ENCODE assay signal across 16 cellular contexts in the genomic region with DNA sequence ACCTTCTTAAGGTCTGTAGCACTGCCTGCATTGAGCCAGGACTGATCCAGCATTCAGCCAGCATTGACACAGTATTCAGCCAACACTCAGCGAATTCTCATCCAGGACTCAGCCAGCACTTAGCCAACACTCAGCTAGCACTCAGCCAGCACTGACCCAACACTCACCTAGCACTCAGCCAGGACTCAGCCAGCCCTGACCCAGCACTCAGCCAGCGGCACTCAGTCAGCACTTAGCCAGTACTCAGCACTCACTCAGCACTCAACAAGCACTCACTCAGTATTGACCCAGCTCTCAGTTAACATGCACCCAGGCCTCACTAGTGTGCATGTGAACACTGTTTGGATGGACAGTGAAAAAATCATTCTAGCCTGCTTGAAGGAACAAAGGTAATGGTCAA. TPM values are rescaled to one million over a fixed set of nuclear protein-coding genes. Genes with fewer than 3 reads are reported as not detected.
DNase-seq lines count a peak whose midpoint lies in the region; ATAC-seq and TF ChIP-seq lines count a peak whose summit lies in the region.
"Had no signal": no experiment of that assay in that cellular context is flagged by ENCODE, and none has a peak within 500 bp of the region (broad histone marks: within the 10 kb centered on the region; RNA-seq: fewer than 3 reads in every experiment).

No MANE protein-coding gene starts in this region.

- H2AFZ ChIP-seq in mesenchymal stem cell (ENCODE audit: low read depth, low read length) = no peak overlapping the region

- peaks cover 29 to 38% of the 10 kb centered on the region in 2 experiments for H3K36me3 ChIP-seq in mesenchymal stem cell (ENCODE audit: control insufficient read depth in 1 of 2, insufficient read depth in 2 of 2, low read depth in 1 of 2, low read length in 2 of 2)
- no peaks in the 10 kb centered on the region for H3K36me3 ChIP-seq in sigmoid colon
- no peaks in the 10 kb centered on the region for H3K36me3 ChIP-seq in effector memory CD4-positive, alpha-beta T cell (ENCODE audit: control insufficient read depth, insufficient read depth, low read length)
- H3K36me3 ChIP-seq: BLaER1 had no signal

- H3K9me3 ChIP-seq in right cardiac atrium (ENCODE audit: control insufficient read depth, low read length) = no peaks in the 10 kb centered on the region
- no peaks in the 10 kb centered on the region for H3K9me3 ChIP-seq in mesenchymal stem cell (ENCODE audit: control insufficient read depth, low read length)
- no peaks in the 10 kb centered on the region for H3K9me3 ChIP-seq in sigmoid colon
- no peaks in the 10 kb centered on the region for H3K9me3 ChIP-seq in effector memory CD4-positive, alpha-beta T cell (ENCODE audit: control insufficient read depth, low read length)
- H3K9me3 ChIP-seq: BLaER1 had no signal

- H3K27me3 ChIP-seq in right cardiac atrium (ENCODE audit: control insufficient read depth, insufficient read depth) (no peaks in the 10 kb centered on the region), mesenchymal stem cell (ENCODE audit: control insufficient read depth in 1 of 2, insufficient read depth in 1 of 2, low read length in 2 of 2) (no peaks in the 10 kb centered on the region), sigmoid colon (no peaks in the 10 kb centered on the region)
- no peaks in the 10 kb centered on the region for H3K27me3 ChIP-seq in effector memory CD4-positive, alpha-beta T cell (replicated peaks; ENCODE audit: control insufficient read depth, insufficient read depth, low read length, poor library complexity, severe bottlenecking)
- H3K27me3 ChIP-seq: BLaER1 had no signal

- no peak for TF ChIP-seq POLR2A in sigmoid colon (IDR thresholded peaks at IDR 0.05)

- H3K4ac ChIP-seq in mesenchymal stem cell (ENCODE audit: low read depth in 1 of 2, low read length in 2 of 2) = no peak overlapping the region

- peak overlapping the region; percentile 8 for H4K8ac ChIP-seq in mesenchymal stem cell (ENCODE audit: low read length)

- peak overlapping the region in 1 of 2 experiments; percentile 19 for H3K14ac ChIP-seq in mesenchymal stem cell (ENCODE audit: low read length in 2 of 2)

- DNase-seq in Right ventricle myocardium inferior (ENCODE audit: missing footprints) (peak; percentile 20), right cardiac atrium (no peak), mesenchymal stem cell (no peak), sigmoid colon (peak; percentile 40), globus pallidus (ENCODE audit: low spot score) (no peak)
- DNase-seq in effector memory CD4-positive, alpha-beta T cell = no peak
- DNase-seq: AML-193; CD4-positive, CD25-positive, alpha-beta regulatory T cell; DMS79; KBM-7 had no signal

- no peak overlapping the region for H3K23ac ChIP-seq in mesenchymal stem cell (ENCODE audit: low read length in 2 of 2)

- H3K18ac ChIP-seq in mesenchymal stem cell (ENCODE audit: low read depth in 1 of 2, low read length in 2 of 2) = peak overlapping the region in 1 of 2 experiments; percentile 54

- intact Hi-C loops in Right ventricle myocardium inferior (cut with DNase I) = no loop called here
- intact Hi-C loops in right cardiac atrium (cut with DNase I) = no loop called here
- intact Hi-C loops in sigmoid colon (cut with DNase I) = no loop called here

- no peak overlapping the region for H2BK12ac ChIP-seq in mesenchymal stem cell (ENCODE audit: low read length in 2 of 2)

- H3K4me3 ChIP-seq in right cardiac atrium (ENCODE audit: low read length) (no peak overlapping the region), mesenchymal stem cell (ENCODE audit: insufficient read depth in 1 of 2, low read depth in 1 of 2, low read length in 2 of 2) (no peak overlapping the region), sigmoid colon (no peak overlapping the region)
- H3K4me3 ChIP-seq in effector memory CD4-positive, alpha-beta T cell (ENCODE audit: insufficient read depth, low read depth, low read length, poor library complexity, severe bottlenecking) = no peak overlapping the region
- H3K4me3 ChIP-seq: BLaER1, GM12878 had no signal

- no peak overlapping the region for H2BK120ac ChIP-seq in mesenchymal stem cell (ENCODE audit: low read depth, low read length)

- H3K4me1 ChIP-seq in right cardiac atrium (ENCODE audit: control insufficient read depth, insufficient read depth, low read length) (no peaks in the 10 kb centered on the region), mesenchymal stem cell (ENCODE audit: control insufficient read depth, insufficient read depth, low read depth, low read length) (peaks cover 14% of the 10 kb centered on the region), sigmoid colon (peaks cover 0 to 14% (median 7%) of the 10 kb centered on the region in 4 donors)
- H3K4me1 ChIP-seq in effector memory CD4-positive, alpha-beta T cell (ENCODE audit: control insufficient read depth, insufficient read depth, low read length, poor library complexity, severe bottlenecking) = no peaks in the 10 kb centered on the region
- H3K4me1 ChIP-seq: BLaER1 had no signal

- no peak overlapping the region for H2BK15ac ChIP-seq in mesenchymal stem cell (ENCODE audit: low read depth, poor library complexity, severe bottlenecking)

- no peak overlapping the region for H2AK5ac ChIP-seq in mesenchymal stem cell (ENCODE audit: low read length, severe bottlenecking)

- H3K79me1 ChIP-seq in mesenchymal stem cell (replicated peaks; ENCODE audit: low read length, poor library complexity, severe bottlenecking) = peaks cover 47% of the 10 kb centered on the region

- ATAC-seq in Right ventricle myocardium inferior (peak; percentile 37), right cardiac atrium (no peak), HG03097 (IDR thresholded peaks at IDR 0.05; ENCODE audit: low FRiP score, unreplicated experiment) (no peak)
- ATAC-seq: GM12878 had no signal

- no peak overlapping the region for H3K27ac ChIP-seq in right cardiac atrium (ENCODE audit: low read length)
- no peak overlapping the region for H3K27ac ChIP-seq in mesenchymal stem cell (ENCODE audit: low read length, poor library complexity, severe bottlenecking)
- H3K27ac ChIP-seq in sigmoid colon = no peak overlapping the region
- H3K27ac ChIP-seq in effector memory CD4-positive, alpha-beta T cell (ENCODE audit: insufficient read depth, low read length, poor library complexity, severe bottlenecking) = no peak overlapping the region
- H3K27ac ChIP-seq: 22Rv1, BLaER1, HL-60 had no signal

- no peak overlapping the region for H3K9ac ChIP-seq in mesenchymal stem cell (ENCODE audit: low read length)
- H3K9ac ChIP-seq: BLaER1 had no signal

- no peak for TF ChIP-seq EP300 in sigmoid colon (IDR thresholded peaks at IDR 0.05)

- 72% methylated on average over 2 of the region's 2 CpGs for WGBS in right cardiac atrium
- WGBS in mesenchymal stem cell = 100% methylated on average over 2 of the region's 2 CpGs
- WGBS in sigmoid colon, 2 donors = 87 to 91% methylated on average over 2 of the region's 2 CpGs

- H3K4me2 ChIP-seq in mesenchymal stem cell (ENCODE audit: low read length, poor library complexity, severe bottlenecking) = no peak overlapping the region
- H3K4me2 ChIP-seq: BLaER1 had no signal

- TF ChIP-seq CTCF in sigmoid colon (IDR thresholded peaks at IDR 0.05) = no peak

- H4K91ac ChIP-seq in mesenchymal stem cell (ENCODE audit: low read length) = peak overlapping the region; percentile 2

- no peak overlapping the region for H2BK5ac ChIP-seq in mesenchymal stem cell (ENCODE audit: low read depth, low read length, poor library complexity, severe bottlenecking)

RNA-seq across cellular contexts. Expression of gene TSHZ3, which starts 55.0 kb away (rescaled TPM):
- 3.5 TPM for total RNA-seq in Right ventricle myocardium inferior
- 1 to 10 TPM; 3.6 to 7.0 (median 4.5) TPM for total RNA-seq in right cardiac atrium
- 1.5 TPM for polyA plus RNA-seq in right cardiac atrium
- polyA plus RNA-seq in mesenchymal stem cell (2013, experiment 1 of 2) = 28.5 TPM
- 27.9 TPM for polyA plus RNA-seq in mesenchymal stem cell (2013, experiment 2 of 2)
- total RNA-seq in sigmoid colon = 10 to 100 TPM; 16.1 to 27.7 (median 21.2) TPM
- 1 to 10 TPM in 2 of 3 donors, under 1 TPM in 1; 0.46 to 2.6 (median 1.2) TPM for polyA plus RNA-seq in sigmoid colon
- total RNA-seq: G401 had no signal
- polyA plus RNA-seq: GM12878 had no signal

Comparison
In these comparisons a context has a peak if more than half of its experiments do, and no peak if none do; other contexts are left out.
1. DNase-seq: peak in Right ventricle myocardium inferior (single experiment) and sigmoid colon (single experiment); none in right cardiac atrium (0 of 3), mesenchymal stem cell (single experiment), effector memory CD4-positive, alpha-beta T cell (0 of 3) and globus pallidus (single experiment).